ENCODE assay signal across 8 cellular contexts in the genomic region with DNA sequence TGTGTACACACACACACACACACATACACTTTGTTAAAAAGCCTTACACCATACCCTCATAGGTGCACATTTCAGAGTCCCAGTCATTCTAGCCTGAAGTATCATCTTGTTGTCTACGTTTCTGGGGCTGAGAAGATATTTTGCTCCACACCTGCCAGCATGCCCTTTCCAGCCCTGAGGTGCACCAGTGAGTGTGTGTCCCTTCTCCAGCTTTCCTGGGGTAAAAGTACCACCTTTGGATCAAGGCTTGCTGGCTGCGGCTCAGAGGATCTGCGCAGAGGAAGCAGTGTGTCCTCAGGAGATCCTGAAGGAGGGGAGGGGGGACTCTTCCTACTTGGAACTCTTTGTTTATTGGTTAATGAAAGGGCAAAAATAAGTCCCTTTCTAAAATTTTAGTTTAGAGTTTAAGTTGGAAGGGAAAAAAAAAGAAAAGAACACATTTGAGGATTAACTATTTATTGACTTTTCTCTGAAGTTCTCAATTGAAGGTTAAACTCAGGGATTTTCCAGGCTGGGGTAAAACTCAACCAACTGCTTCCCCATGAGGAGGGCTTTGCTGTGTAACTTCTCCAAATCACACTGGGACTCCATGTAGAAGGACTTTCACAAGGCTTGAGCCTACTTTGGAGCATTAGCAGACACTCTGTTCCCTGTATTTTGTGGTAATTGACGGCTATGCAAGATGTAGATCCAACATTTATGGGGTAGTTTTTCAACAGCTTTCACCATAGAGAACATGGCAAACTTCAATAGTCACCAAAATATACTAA.
DNase-seq lines count a peak whose midpoint lies in the region; ATAC-seq and TF ChIP-seq lines count a peak whose summit lies in the region.

No MANE protein-coding gene starts in this region.

- intact Hi-C loops in CD8-positive, alpha-beta T cell (cut with DNase I, micrococcal nuclease), result loop anchor here (2.0 to 10.0 kb wide), 3 partner anchors 39 to 1351 kb away; a partner anchor contains a TSS

- H3K79me2 ChIP-seq in osteoblast (ENCODE audit: insufficient read depth, low read length), result peaks cover 61% of the 10 kb centered on the region

- H3K36me3 Mint-ChIP-seq in CD8-positive, alpha-beta T cell, result peaks cover 45% of the 10 kb centered on the region

- H3K27me3 Mint-ChIP-seq in CD8-positive, alpha-beta T cell (ENCODE audit: low read depth), result no peaks in the 10 kb centered on the region

- ATAC-seq in CD8-positive, alpha-beta T cell, result no peak
- no peak for ATAC-seq in HG03159 (IDR thresholded peaks at IDR 0.05; ENCODE audit: unreplicated experiment)
- no peak for ATAC-seq in GM18520 (IDR thresholded peaks at IDR 0.05; ENCODE audit: unreplicated experiment)
- ATAC-seq in HG03432 (IDR thresholded peaks at IDR 0.05; ENCODE audit: unreplicated experiment), result no peak

- CTCF ChIA-PET in CD8-positive, alpha-beta T cell (lab: Charles Lee), result interaction anchor here (1.2 to 5.1 kb wide), 7 partner anchors 10 to 113 kb away, joined by 4 to 48 read pairs (median 12); no protein-coding TSS in a partner anchor

- H3K9me3 ChIP-seq in CD8-positive, alpha-beta T cell (ENCODE audit: low read length), result no peaks in the 10 kb centered on the region
- H3K9me3 ChIP-seq in endocrine pancreas (ENCODE audit: control insufficient read depth, low read length) (no peaks in the 10 kb centered on the region), osteoblast (ENCODE audit: low read depth, low read length) (no peaks in the 10 kb centered on the region)

- H2AFZ ChIP-seq in osteoblast (ENCODE audit: low read length), result peak overlapping the region; percentile 66

- peaks cover 53% of the 10 kb centered on the region for H3K4me1 ChIP-seq in CD8-positive, alpha-beta T cell (ENCODE audit: insufficient read depth, low read length)
- H3K4me1 ChIP-seq in endocrine pancreas (ENCODE audit: control insufficient read depth, insufficient read depth, low read length), result peaks cover 15% of the 10 kb centered on the region
- H3K4me1 ChIP-seq in osteoblast (ENCODE audit: insufficient read depth, low read length), result peaks cover 38% of the 10 kb centered on the region

- no peaks in the 10 kb centered on the region for H3K9me3 Mint-ChIP-seq in CD8-positive, alpha-beta T cell

- peak overlapping the region; percentile 98 for H3K27ac Mint-ChIP-seq in CD8-positive, alpha-beta T cell

- H3K27ac ChIP-seq in CD8-positive, alpha-beta T cell (ENCODE audit: low read depth, low read length), result peak overlapping the region; percentile 86
- H3K27ac ChIP-seq in osteoblast (ENCODE audit: low read depth, low read length), result peak overlapping the region; percentile 98

- no peaks in the 10 kb centered on the region for H3K36me3 ChIP-seq in CD8-positive, alpha-beta T cell (ENCODE audit: insufficient read depth, low read length)
- no peaks in the 10 kb centered on the region for H3K36me3 ChIP-seq in endocrine pancreas (ENCODE audit: control insufficient read depth, insufficient read depth, low read length)
- H3K36me3 ChIP-seq in osteoblast (ENCODE audit: insufficient read depth, low read length), result no peaks in the 10 kb centered on the region

- TF ChIP-seq CTCF in CD8-positive, alpha-beta T cell (IDR thresholded peaks at IDR 0.05), result no peak
- TF ChIP-seq CTCF in osteoblast (IDR thresholded peaks at IDR 0.05; ENCODE audit: extremely low read depth, low read depth, low read length), result no peak

- H3K4me3 ChIP-seq in CD8-positive, alpha-beta T cell (ENCODE audit: low read depth, low read length), result peak overlapping the region; percentile 73
- H3K4me3 ChIP-seq in endocrine pancreas (ENCODE audit: control insufficient read depth, insufficient read depth, low read length), result peak overlapping the region; percentile 96
- H3K4me3 ChIP-seq in osteoblast (ENCODE audit: insufficient read depth, low read length), result peak overlapping the region; percentile 73

- DNase-seq in CD8-positive, alpha-beta T cell, result peak in 1 of 7 experiments; percentile 24
- DNase-seq in NAMALWA (ENCODE audit: low spot score), result peak; percentile 41
- peak; percentile 25 for DNase-seq in osteoblast (ENCODE audit: insufficient read length, low spot score, missing footprints)
- no peak for DNase-seq in hepatic stellate cell (ENCODE audit: low spot score)

- peak overlapping the region; percentile 81 for H3K4me2 ChIP-seq in osteoblast (ENCODE audit: insufficient read depth, low read length)

- H3K4me3 Mint-ChIP-seq in CD8-positive, alpha-beta T cell, result peak overlapping the region; percentile 99

- H4K20me1 ChIP-seq in osteoblast (ENCODE audit: insufficient read depth, low read length), result no peaks in the 10 kb centered on the region

- H3K4me1 Mint-ChIP-seq in CD8-positive, alpha-beta T cell (ENCODE audit: low read depth), result peaks cover 72% of the 10 kb centered on the region

- POLR2A ChIA-PET in CD8-positive, alpha-beta T cell (lab: Charles Lee), result interaction anchor here (1.2 to 3.7 kb wide), 9 partner anchors 10 to 91 kb away, joined by 3 to 38 read pairs (median 7); no protein-coding TSS in a partner anchor

- peak overlapping the region; percentile 21 for H3K9ac ChIP-seq in endocrine pancreas (ENCODE audit: control insufficient read depth, insufficient read depth, low read length)

- no peaks in the 10 kb centered on the region for H3K27me3 ChIP-seq in CD8-positive, alpha-beta T cell (ENCODE audit: insufficient read depth, low read length)
- H3K27me3 ChIP-seq in endocrine pancreas (ENCODE audit: control insufficient read depth, insufficient read depth, low read length) (no peaks in the 10 kb centered on the region), osteoblast (ENCODE audit: insufficient read depth, low read length) (no peaks in the 10 kb centered on the region)
